In the genomic region with DNA sequence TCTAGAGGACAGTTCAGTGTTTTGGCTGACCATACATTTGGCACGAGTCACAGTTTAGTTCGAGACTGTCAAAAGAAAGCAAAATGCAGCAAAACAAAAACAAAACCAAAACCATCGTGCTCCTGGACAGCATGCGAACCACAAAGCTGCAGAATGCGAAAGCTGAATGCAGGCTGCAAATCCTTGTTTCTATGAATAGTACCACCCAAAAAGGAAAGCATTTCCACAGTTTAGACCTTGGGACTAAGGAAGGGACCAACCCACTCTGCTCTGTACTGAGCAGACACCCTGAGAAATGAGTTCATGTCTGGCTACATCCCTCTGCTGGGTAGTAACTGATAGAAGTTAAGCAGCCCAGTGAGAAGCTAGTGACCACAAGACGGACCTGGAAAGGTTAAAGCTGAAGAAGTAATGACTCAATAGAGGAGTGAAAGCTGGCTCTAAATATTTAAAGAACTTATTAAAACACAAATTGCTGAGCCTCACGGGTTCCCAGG, we compare ENCODE assay signal across 9 cellular contexts. TPM values are rescaled to one million over a fixed set of nuclear protein-coding genes. Genes with fewer than 3 reads are reported as not detected.
DNase-seq lines count a peak whose midpoint lies in the region; ATAC-seq and TF ChIP-seq lines count a peak whose summit lies in the region.
"Had no signal": no experiment of that assay in that cellular context is flagged by ENCODE, and none has a peak within 500 bp of the region (broad histone marks: within the 10 kb centered on the region; RNA-seq: fewer than 3 reads in every experiment).

No MANE protein-coding gene starts in this region.

- no peaks in the 10 kb centered on the region for H3K27me3 ChIP-seq in upper lobe of right lung

- H3K36me3 ChIP-seq in upper lobe of right lung, result no peaks in the 10 kb centered on the region

- no peaks in the 10 kb centered on the region for H3K27me3 Mint-ChIP-seq in activated naive CD8-positive, alpha-beta T cell treated with anti-CD3 and anti-CD28 coated beads for 36 hours
- peaks cover 18 to 29% of the 10 kb centered on the region in 2 donors for H3K27me3 Mint-ChIP-seq in natural killer cell treated with Interleukin-12 subunit alpha and Interleukin-12 subunit beta and Interleukin-15 and Interleukin-18, amount 100 ng/mL, for 72 hours

- no peak overlapping the region for H3K4me3 ChIP-seq in upper lobe of right lung

- peaks cover 28% of the 10 kb centered on the region for H3K36me3 Mint-ChIP-seq in activated naive CD8-positive, alpha-beta T cell treated with anti-CD3 and anti-CD28 coated beads for 36 hours
- no peaks in the 10 kb centered on the region for H3K36me3 Mint-ChIP-seq in natural killer cell treated with Interleukin-12 subunit alpha and Interleukin-12 subunit beta and Interleukin-15 and Interleukin-18, amount 100 ng/mL, for 72 hours

- peak overlapping the region; percentile 26 for H3K4me3 Mint-ChIP-seq in activated naive CD8-positive, alpha-beta T cell treated with anti-CD3 and anti-CD28 coated beads for 36 hours
- H3K4me3 Mint-ChIP-seq in natural killer cell treated with Interleukin-12 subunit alpha and Interleukin-12 subunit beta and Interleukin-15 and Interleukin-18, amount 100 ng/mL, for 72 hours, result peak overlapping the region; percentile 66

- H3K27ac Mint-ChIP-seq in activated naive CD8-positive, alpha-beta T cell treated with anti-CD3 and anti-CD28 coated beads for 36 hours, result peak overlapping the region; percentile 47
- no peak overlapping the region for H3K27ac Mint-ChIP-seq in natural killer cell treated with Interleukin-12 subunit alpha and Interleukin-12 subunit beta and Interleukin-15 and Interleukin-18, amount 100 ng/mL, for 72 hours

- ATAC-seq in GM18498 (IDR thresholded peaks at IDR 0.05; ENCODE audit: unreplicated experiment), result peak; percentile 55
- ATAC-seq in HG02623 (IDR thresholded peaks at IDR 0.05; ENCODE audit: unreplicated experiment), result peak; percentile 34
- ATAC-seq in natural killer cell treated with Interleukin-12 subunit alpha and Interleukin-12 subunit beta and Interleukin-15 and Interleukin-18, amount 100 ng/mL, for 72 hours, result peak in 1 of 2 donors; percentile 35
- ATAC-seq in GM18873 (IDR thresholded peaks at IDR 0.05; ENCODE audit: low FRiP score, unreplicated experiment), result no peak
- ATAC-seq in upper lobe of right lung, result no peak
- ATAC-seq in GM19328 (IDR thresholded peaks at IDR 0.05; ENCODE audit: unreplicated experiment), result no peak

- H3K4me1 ChIP-seq in upper lobe of right lung, result peaks cover 9% of the 10 kb centered on the region

- no peak for TF ChIP-seq CTCF in upper lobe of right lung (IDR thresholded peaks at IDR 0.05)

- intact Hi-C loops in upper lobe of right lung (cut with DNase I), result no loop called here

- DNase-seq in activated naive CD8-positive, alpha-beta T cell treated with anti-CD3 and anti-CD28 coated beads for 36 hours, result peak; percentile 17
- no peak for DNase-seq in natural killer cell treated with Interleukin-12 subunit alpha and Interleukin-12 subunit beta and Interleukin-15 and Interleukin-18, amount 100 ng/mL, for 72 hours (ENCODE audit: low spot score)
- DNase-seq in upper lobe of right lung (no peak), GOT3 (lab: John Stamatoyannopoulos, UW) (no peak)
- DNase-seq: heart left ventricle had no signal

- H3K9me3 ChIP-seq in upper lobe of right lung, result no peaks in the 10 kb centered on the region
- H3K9me3 ChIP-seq: heart left ventricle had no signal

- H3K9me3 Mint-ChIP-seq in activated naive CD8-positive, alpha-beta T cell treated with anti-CD3 and anti-CD28 coated beads for 36 hours, result peaks cover under 1% of the 10 kb centered on the region
- no peaks in the 10 kb centered on the region for H3K9me3 Mint-ChIP-seq in natural killer cell treated with Interleukin-12 subunit alpha and Interleukin-12 subunit beta and Interleukin-15 and Interleukin-18, amount 100 ng/mL, for 72 hours

- H3K4me1 Mint-ChIP-seq in activated naive CD8-positive, alpha-beta T cell treated with anti-CD3 and anti-CD28 coated beads for 36 hours, result peaks cover 70% of the 10 kb centered on the region
- peaks cover 39 to 54% of the 10 kb centered on the region in 2 donors for H3K4me1 Mint-ChIP-seq in natural killer cell treated with Interleukin-12 subunit alpha and Interleukin-12 subunit beta and Interleukin-15 and Interleukin-18, amount 100 ng/mL, for 72 hours (ENCODE audit: low read depth in 2 of 2)

- H3K27ac ChIP-seq in upper lobe of right lung, result no peak overlapping the region
- H3K27ac ChIP-seq: heart left ventricle had no signal

RNA-seq across cellular contexts. Expression of a gene that starts 3.9 kb away (rescaled TPM):
- 1 to 10 TPM; 1.6 to 1.7 TPM for total RNA-seq in activated naive CD8-positive, alpha-beta T cell treated with anti-CD3 and anti-CD28 coated beads for 36 hours
- under 1 TPM; 0.42 to 0.57 TPM for total RNA-seq in natural killer cell treated with Interleukin-12 subunit alpha and Interleukin-12 subunit beta and Interleukin-15 and Interleukin-18, amount 100 ng/mL, for 72 hours
- total RNA-seq in upper lobe of right lung, result 2.8 TPM

Comparison
In these comparisons a context has a peak if more than half of its experiments do, and no peak if none do; other contexts are left out.
1. ATAC-seq: peak in GM18498 (single experiment) and HG02623 (single experiment); none in GM18873 (single experiment), upper lobe of right lung (single experiment) and GM19328 (single experiment).